Comparison of ENCODE assay signal across 19 cellular contexts in the genomic region with DNA sequence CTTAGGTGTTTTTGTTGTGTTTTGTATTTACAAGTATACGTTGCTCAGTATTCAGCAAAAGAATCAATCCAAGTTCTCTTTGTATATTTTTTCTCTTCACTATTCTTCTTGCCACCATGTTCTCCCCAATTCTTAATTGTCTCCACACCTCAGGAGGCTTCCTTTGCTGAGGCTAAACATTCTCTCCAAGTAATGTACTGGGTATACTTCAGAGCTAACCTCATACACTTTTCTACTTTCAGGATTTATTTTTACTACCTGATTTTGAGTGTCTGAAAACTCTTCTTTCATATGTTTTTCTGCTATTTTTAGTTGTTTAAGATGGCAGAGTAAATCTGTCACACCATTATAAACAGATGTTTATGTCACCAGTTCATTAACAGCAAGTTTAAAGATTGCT.
DNase-seq lines count a peak whose midpoint lies in the region; TF ChIP-seq lines count a peak whose summit lies in the region.
"Had no signal": no experiment of that assay in that cellular context is flagged by ENCODE, and none has a peak within 500 bp of the region (broad histone marks: within the 10 kb centered on the region; RNA-seq: fewer than 3 reads in every experiment).

No MANE protein-coding gene starts in this region.

- H4K20me1 ChIP-seq in MM.1S (ENCODE audit: insufficient read depth, low read length): no peaks in the 10 kb centered on the region
- H4K20me1 ChIP-seq in neural cell (ENCODE audit: insufficient read depth): no peaks in the 10 kb centered on the region
- no peaks in the 10 kb centered on the region for H4K20me1 ChIP-seq in smooth muscle cell (ENCODE audit: low read depth)
- H4K20me1 ChIP-seq: BLaER1 had no signal

- DNase-seq in MM.1S (peak; percentile 42), smooth muscle cell (lab: John Stamatoyannopoulos, UW; ENCODE audit: unreplicated experiment) (no peak), A673 (ENCODE audit: low spot score) (no peak), DMS153 treated with DMSO at 0.1 percent for 48 hours (lab: John Stamatoyannopoulos, UW; ENCODE audit: unreplicated experiment) (no peak)
- DNase-seq: ACHN; BE2C; C1 segment of cervical spinal cord; CD4-positive, alpha-beta memory T cell; CD4-positive, CD25-positive, alpha-beta regulatory T cell; CD8-positive, alpha-beta memory T cell; COR-L47; DMS 273 treated with DMSO at 0.1 percent for 48 hours; DMS153; DMS79 treated with DMSO at 0.1 percent for 48 hours; GF-D8 had no signal

- H3K9ac ChIP-seq in MM.1S (ENCODE audit: low read length) (no peak overlapping the region), neural cell (ENCODE audit: low read length) (no peak overlapping the region), smooth muscle cell (ENCODE audit: low read depth) (no peak overlapping the region)
- H3K9ac ChIP-seq: BLaER1 had no signal

- H3K9me2 ChIP-seq in MM.1S (replicated peaks; ENCODE audit: insufficient read depth, low read length): no peaks in the 10 kb centered on the region
- no peaks in the 10 kb centered on the region for H3K9me2 ChIP-seq in neural cell (ENCODE audit: insufficient read depth, low read length)

- peak overlapping the region; percentile 5; the same call in 1 of the 2 replicates for H3K27ac ChIP-seq in MM.1S (ENCODE audit: low read length)
- no peak overlapping the region for H3K27ac ChIP-seq in neural cell (ENCODE audit: low read length)
- no peak overlapping the region for H3K27ac ChIP-seq in smooth muscle cell (ENCODE audit: low read depth)
- no peak overlapping the region for H3K27ac ChIP-seq in A673 (ENCODE audit: low read depth, low read length, poor library complexity, severe bottlenecking)
- H3K27ac ChIP-seq: 22Rv1, A549, BLaER1 had no signal

- 0 out of 2 replicates have a peak overlapping the region, but pooled peaks have one; percentile 20 for H2AFZ ChIP-seq in MM.1S (ENCODE audit: low read length)
- peak overlapping the region; percentile 7 for H2AFZ ChIP-seq in neural cell (ENCODE audit: low read depth, low read length)
- H2AFZ ChIP-seq in smooth muscle cell (ENCODE audit: low read depth): peak overlapping the region; percentile 23

- BruUV-seq in A673 (replicated peaks; lab: Mats Ljungman, UMichigan): no TSS peak

- H3K4me2 ChIP-seq in MM.1S (ENCODE audit: low read depth, low read length) (peak overlapping the region; percentile 10), neural cell (ENCODE audit: low read length) (no peak overlapping the region), smooth muscle cell (no peak overlapping the region)
- H3K4me2 ChIP-seq: A549, BLaER1 had no signal

- H3F3A ChIP-seq in MM.1S (ENCODE audit: insufficient read depth, low read length) (no peaks in the 10 kb centered on the region), neural cell (ENCODE audit: insufficient read depth, low read length, poor library complexity, severe bottlenecking) (no peaks in the 10 kb centered on the region), smooth muscle cell (ENCODE audit: low read depth) (no peaks in the 10 kb centered on the region)

- H3K27me3 ChIP-seq in MM.1S (replicated peaks; ENCODE audit: insufficient read depth, low read length): no peaks in the 10 kb centered on the region
- H3K27me3 ChIP-seq in neural cell (ENCODE audit: insufficient read depth, low read depth, low read length): no peaks in the 10 kb centered on the region
- H3K27me3 ChIP-seq in smooth muscle cell (ENCODE audit: low read depth): no peaks in the 10 kb centered on the region
- no peaks in the 10 kb centered on the region for H3K27me3 ChIP-seq in A673 (replicated peaks; ENCODE audit: insufficient read depth, low read depth, low read length, poor library complexity)
- H3K27me3 ChIP-seq: BE2C, BLaER1 had no signal

- POLR2A ChIA-PET in A673 (lab: Charles Lee; ENCODE audit: low non-redundant PET): no interaction called here

- H3K4me1 ChIP-seq in MM.1S (ENCODE audit: low read length): peaks cover 11% of the 10 kb centered on the region; the same call in 1 of the 2 replicates
- peaks cover 4% of the 10 kb centered on the region for H3K4me1 ChIP-seq in smooth muscle cell (ENCODE audit: low read depth)
- H3K4me1 ChIP-seq in A673 (ENCODE audit: insufficient read depth, low read length, poor library complexity, severe bottlenecking): no peaks in the 10 kb centered on the region
- H3K4me1 ChIP-seq: A549, BE2C, BLaER1 had no signal

- CTCF ChIA-PET in A673 (lab: Charles Lee): no interaction called here

- H3K4me3 ChIP-seq in MM.1S (ENCODE audit: low read length) (no peak overlapping the region), neural cell (ENCODE audit: low read length) (no peak overlapping the region), smooth muscle cell (no peak overlapping the region), A673 (ENCODE audit: low read depth, low read length, poor library complexity, severe bottlenecking) (no peak overlapping the region)
- H3K4me3 ChIP-seq: A549, BLaER1 had no signal

- TF ChIP-seq RAD21 in neural cell (conservative IDR thresholded peaks at IDR 0.05): no peak

- H3K9me3 ChIP-seq in MM.1S (replicated peaks; ENCODE audit: insufficient read depth, low read length) (no peaks in the 10 kb centered on the region), neural cell (ENCODE audit: low read length) (no peaks in the 10 kb centered on the region), smooth muscle cell (replicated peaks; ENCODE audit: low read depth) (no peaks in the 10 kb centered on the region), A673 (ENCODE audit: low read depth, low read length, poor library complexity, severe bottlenecking) (peaks cover 5% of the 10 kb centered on the region)
- H3K9me3 ChIP-seq: A549, BE2C, BLaER1 had no signal

- no peaks in the 10 kb centered on the region for H3K79me2 ChIP-seq in MM.1S (ENCODE audit: low read length)
- H3K79me2 ChIP-seq in neural cell (replicated peaks; ENCODE audit: insufficient read depth, low read length): no peaks in the 10 kb centered on the region
- H3K79me2 ChIP-seq in smooth muscle cell (ENCODE audit: low read depth): no peaks in the 10 kb centered on the region

- TF ChIP-seq EP300 in neural cell (conservative IDR thresholded peaks at IDR 0.05; ENCODE audit: poor library complexity, severe bottlenecking): no peak

- 87% methylated on average over 1 of the region's 1 CpG for WGBS in smooth muscle cell (ENCODE audit: low lambda C conversion rate)

- H3K36me3 ChIP-seq in MM.1S (replicated peaks; ENCODE audit: insufficient read depth, low read length): no peaks in the 10 kb centered on the region
- no peaks in the 10 kb centered on the region for H3K36me3 ChIP-seq in neural cell (ENCODE audit: insufficient read depth, low read length)
- H3K36me3 ChIP-seq in smooth muscle cell (ENCODE audit: low read depth): no peaks in the 10 kb centered on the region
- H3K36me3 ChIP-seq in A673 (ENCODE audit: insufficient read depth, low read length, poor library complexity, severe bottlenecking): no peaks in the 10 kb centered on the region
- H3K36me3 ChIP-seq: BE2C, BLaER1 had no signal

- TF ChIP-seq CTCF in MM.1S (IDR thresholded peaks at IDR 0.05; ENCODE audit: low read length) (no peak), neural cell (IDR thresholded peaks at IDR 0.05; ENCODE audit: poor library complexity, severe bottlenecking) (no peak), smooth muscle cell (IDR thresholded peaks at IDR 0.05; ENCODE audit: borderline replicate concordance, insufficient read depth, poor library complexity, severe bottlenecking) (no peak), A673 (conservative IDR thresholded peaks at IDR 0.05; ENCODE audit: low read depth, low read length) (no peak)

- intact Hi-C loops in A673 (cut with micrococcal nuclease; ENCODE audit: unreplicated experiment): no loop called here

TF ChIP-seq in neural cell, 6 proteins besides CTCF, POLR2A, EP300 and RAD21:
- TF ChIP-seq SMC3 (conservative IDR thresholded peaks at IDR 0.05; ENCODE audit: poor library complexity) (no peak), MXI1 (conservative IDR thresholded peaks at IDR 0.05; ENCODE audit: poor library complexity, severe bottlenecking) (no peak), EZH2 (IDR thresholded peaks at IDR 0.05; ENCODE audit: borderline replicate concordance, insufficient read depth, low read length, poor library complexity, severe bottlenecking) (no peak), POLR2AphosphoS5 (IDR thresholded peaks at IDR 0.05) (no peak), TAF1 (IDR thresholded peaks at IDR 0.05; ENCODE audit: low read depth) (no peak)
- TF ChIP-seq, protein P1, sequence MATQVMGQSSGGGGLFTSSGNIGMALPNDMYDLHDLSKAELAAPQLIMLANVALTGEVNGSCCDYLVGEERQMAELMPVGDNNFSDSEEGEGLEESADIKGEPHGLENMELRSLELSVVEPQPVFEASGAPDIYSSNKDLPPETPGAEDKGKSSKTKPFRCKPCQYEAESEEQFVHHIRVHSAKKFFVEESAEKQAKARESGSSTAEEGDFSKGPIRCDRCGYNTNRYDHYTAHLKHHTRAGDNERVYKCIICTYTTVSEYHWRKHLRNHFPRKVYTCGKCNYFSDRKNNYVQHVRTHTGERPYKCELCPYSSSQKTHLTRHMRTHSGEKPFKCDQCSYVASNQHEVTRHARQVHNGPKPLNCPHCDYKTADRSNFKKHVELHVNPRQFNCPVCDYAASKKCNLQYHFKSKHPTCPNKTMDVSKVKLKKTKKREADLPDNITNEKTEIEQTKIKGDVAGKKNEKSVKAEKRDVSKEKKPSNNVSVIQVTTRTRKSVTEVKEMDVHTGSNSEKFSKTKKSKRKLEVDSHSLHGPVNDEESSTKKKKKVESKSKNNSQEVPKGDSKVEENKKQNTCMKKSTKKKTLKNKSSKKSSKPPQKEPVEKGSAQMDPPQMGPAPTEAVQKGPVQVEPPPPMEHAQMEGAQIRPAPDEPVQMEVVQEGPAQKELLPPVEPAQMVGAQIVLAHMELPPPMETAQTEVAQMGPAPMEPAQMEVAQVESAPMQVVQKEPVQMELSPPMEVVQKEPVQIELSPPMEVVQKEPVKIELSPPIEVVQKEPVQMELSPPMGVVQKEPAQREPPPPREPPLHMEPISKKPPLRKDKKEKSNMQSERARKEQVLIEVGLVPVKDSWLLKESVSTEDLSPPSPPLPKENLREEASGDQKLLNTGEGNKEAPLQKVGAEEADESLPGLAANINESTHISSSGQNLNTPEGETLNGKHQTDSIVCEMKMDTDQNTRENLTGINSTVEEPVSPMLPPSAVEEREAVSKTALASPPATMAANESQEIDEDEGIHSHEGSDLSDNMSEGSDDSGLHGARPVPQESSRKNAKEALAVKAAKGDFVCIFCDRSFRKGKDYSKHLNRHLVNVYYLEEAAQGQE (IDR thresholded peaks at IDR 0.05; ENCODE audit: borderline replicate concordance): no peak
TF ChIP-seq in neural cell: peak in this region for 0.
